Comparison of ENCODE assay signal across 8 cellular contexts in the genomic region with DNA sequence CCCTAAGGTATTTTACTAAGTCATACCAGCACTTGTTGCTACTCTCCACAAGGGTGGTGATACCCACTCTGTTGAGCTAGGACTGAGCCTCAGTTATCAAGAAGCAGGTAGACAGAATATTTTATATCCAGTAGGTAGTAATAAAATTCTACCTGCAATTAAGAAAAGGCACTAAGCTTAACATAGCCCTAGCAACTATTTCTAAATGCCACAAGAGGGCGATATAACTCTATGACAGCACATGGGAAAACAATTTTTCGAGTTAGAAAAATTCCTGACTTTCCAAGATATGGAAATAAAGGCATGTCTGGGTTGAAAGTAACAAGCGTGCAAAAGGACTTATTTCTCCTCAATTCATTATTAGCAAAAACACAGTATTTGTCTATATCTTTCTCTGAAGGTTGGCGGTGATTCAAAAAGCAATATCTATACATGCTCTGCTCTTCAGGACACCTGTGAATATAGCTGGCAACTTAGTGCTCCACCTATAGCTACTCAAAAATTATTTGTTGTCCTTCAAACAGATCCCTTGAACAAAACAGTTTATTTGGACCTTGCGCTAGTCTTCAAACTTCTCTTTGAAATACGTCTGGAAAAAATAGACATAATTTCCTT. TPM values are rescaled to one million over a fixed set of nuclear protein-coding genes. Genes with fewer than 3 reads are reported as not detected.
DNase-seq lines count a peak whose midpoint lies in the region; ATAC-seq, FAIRE-seq and TF ChIP-seq lines count a peak whose summit lies in the region.

No MANE protein-coding gene starts in this region.

- H3K4me2 ChIP-seq in GM23248 (ENCODE audit: unreplicated experiment): no peak overlapping the region

- peak; percentile 71 for FAIRE-seq in RCC 7860 (lab: Jason Lieb, UNC)

- no peak overlapping the region for H3K9ac ChIP-seq in GM23248

- no peaks in the 10 kb centered on the region for H4K20me1 ChIP-seq in GM23248 (ENCODE audit: insufficient read depth)

- H3K4me1 ChIP-seq in GM23248 (ENCODE audit: insufficient read depth): no peaks in the 10 kb centered on the region
- H3K4me1 ChIP-seq in psoas muscle: no peaks in the 10 kb centered on the region

- intact Hi-C loops in psoas muscle (cut with DNase I): loop anchor here (2.0 to 10.0 kb wide), 2 partner anchors 452 to 456 kb away; no protein-coding TSS in a partner anchor

- H3K79me2 ChIP-seq in GM23248 (ENCODE audit: insufficient read depth): no peaks in the 10 kb centered on the region

- H3F3A ChIP-seq in GM23248 (ENCODE audit: insufficient read depth): no peaks in the 10 kb centered on the region

- ATAC-seq in psoas muscle: peak in 2 of 4 donors; percentile 64 to 69

- 0 out of 2 replicates have a peak, but pooled peaks cover 6% of the 10 kb centered on the region for H3K27me3 ChIP-seq in GM23248 (replicated peaks; ENCODE audit: insufficient read depth)
- no peaks in the 10 kb centered on the region for H3K27me3 ChIP-seq in psoas muscle (ENCODE audit: insufficient read depth in 3 of 3, low read length in 2 of 3)

- H3K27ac ChIP-seq in C4-2B (no peak overlapping the region), GM23248 (no peak overlapping the region), psoas muscle (no peak overlapping the region)

- H3K36me3 ChIP-seq in GM23248 (ENCODE audit: low read depth) (no peaks in the 10 kb centered on the region), psoas muscle (ENCODE audit: insufficient read depth in 1 of 2, low read depth in 1 of 2) (no peaks in the 10 kb centered on the region)

- H2AFZ ChIP-seq in GM23248: no peak overlapping the region

- in situ Hi-C loops in GM23248 (cut with MboI): loop anchor here (25.0 kb wide), 1 partner anchor 454 kb away; no protein-coding TSS in a partner anchor

- no peak overlapping the region for H3K4me3 ChIP-seq in GM23248
- no peak overlapping the region for H3K4me3 ChIP-seq in psoas muscle

- no peaks in the 10 kb centered on the region for H3K9me3 ChIP-seq in GM23248 (ENCODE audit: low read depth)
- no peaks in the 10 kb centered on the region for H3K9me3 ChIP-seq in psoas muscle

- TF ChIP-seq CTCF in C4-2B (conservative IDR thresholded peaks at IDR 0.05): peak; percentile 86
- TF ChIP-seq CTCF in psoas muscle (IDR thresholded peaks at IDR 0.05): peak; percentile 84

- WGBS in GM23248 (ENCODE audit: low coverage in 1 of 2, low lambda C conversion rate in 2 of 2, missing lambda C conversion rate in 2 of 2), 2 experiments: 41 to 42% methylated on average over 6 of the region's 6 CpGs
- 45 to 51% (median 49%) methylated on average over 6 of the region's 6 CpGs for WGBS in psoas muscle, 3 donors

- no peaks in the 10 kb centered on the region for H3K9me2 ChIP-seq in GM23248 (ENCODE audit: insufficient read depth)

- DNase-seq in GM23248: peak; percentile 64
- DNase-seq in RCC 7860 (ENCODE audit: low spot score): peak; percentile 42
- DNase-seq in fibroblast of peridontal ligament (ENCODE audit: extremely low read depth): peak; percentile 76
- no peak for DNase-seq in psoas muscle
- no peak for DNase-seq in ecto neural progenitor cell (ENCODE audit: low spot score)
- DNase-seq in GOT3 (lab: John Stamatoyannopoulos, UW): no peak
- no peak for DNase-seq in activated CD4-positive, alpha-beta T cell treated with anti-CD3 and anti-CD28 coated beads, Interleukin-2, amount 50 U/mL, for 4 hours

RNA-seq across cellular contexts. Expression of gene CCDC169, which starts 14.7 kb away (rescaled TPM):
- total RNA-seq in GM23248 (2014; rRNA removed; shearing (Covaris generic)): 0.22 and 0.25 TPM in 2 replicates
- polyA plus RNA-seq in GM23248 (2016; fragmentation: Nextera tagmentation; extraction: Ambion mirVana) (0.63 and 0.79 TPM in 2 replicates), psoas muscle (under 1 TPM in 2 of 3 donors, not detected in 1; 0.17 to 0.29 TPM)
- 1 to 10 TPM in 2 of 4 donors, under 1 TPM in 2; 0.48 to 3.5 (median 1.4) TPM for total RNA-seq in psoas muscle

Comparison
In these comparisons a context has a peak if more than half of its experiments do, and no peak if none do; other contexts are left out.
1. DNase-seq: peak in GM23248 (single experiment), RCC 7860 (single experiment) and fibroblast of peridontal ligament (single experiment); none in psoas muscle (0 of 2), ecto neural progenitor cell (single experiment), GOT3 (single experiment) and activated CD4-positive, alpha-beta T cell treated with anti-CD3 and anti-CD28 coated beads, Interleukin-2, amount 50 U/mL, for 4 hours (0 of 2).